Comparison of ENCODE assay signal across 15 cellular contexts in the genomic region with DNA sequence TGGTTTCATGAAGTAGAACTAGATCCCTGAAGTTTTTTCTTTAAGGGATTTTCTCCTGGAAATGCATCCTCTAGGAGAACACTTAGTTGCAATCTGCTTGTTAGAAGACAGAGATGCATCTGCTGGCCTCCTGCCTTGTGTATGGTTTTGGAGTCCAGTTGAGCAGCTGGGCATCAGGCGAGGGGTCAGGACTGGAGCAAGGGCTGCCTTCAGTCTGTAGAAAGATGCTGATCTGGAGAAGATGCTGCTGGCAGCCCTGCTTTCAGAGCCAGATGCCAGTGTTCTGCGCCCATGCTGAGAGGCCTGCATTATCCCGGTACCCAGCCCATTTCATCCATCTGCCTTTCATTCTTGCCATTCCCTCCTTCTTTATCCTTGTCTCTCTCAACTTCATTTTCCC.
DNase-seq lines count a peak whose midpoint lies in the region; ATAC-seq and TF ChIP-seq lines count a peak whose summit lies in the region.
"Had no signal": no experiment of that assay in that cellular context is flagged by ENCODE, and none has a peak within 500 bp of the region (broad histone marks: within the 10 kb centered on the region; RNA-seq: fewer than 3 reads in every experiment).

No MANE protein-coding gene starts in this region.

- TF ChIP-seq CTCF in GM23338 (conservative IDR thresholded peaks at IDR 0.05; ENCODE audit: low read depth in 2 of 2) (no peak), fibroblast of the aortic adventitia (IDR thresholded peaks at IDR 0.05; ENCODE audit: insufficient read depth, low read length) (no peak), suprapubic skin (IDR thresholded peaks at IDR 0.05) (no peak)

- no peaks in the 10 kb centered on the region for H4K20me1 ChIP-seq in GM23338 (replicated peaks; ENCODE audit: insufficient read depth)

- no peaks in the 10 kb centered on the region for H3K9me3 ChIP-seq in SJSA1 (replicated peaks)
- no peaks in the 10 kb centered on the region for H3K9me3 ChIP-seq in suprapubic skin
- H3K9me3 ChIP-seq: testis had no signal

- no peak overlapping the region for H2AFZ ChIP-seq in GM23338
- H2AFZ ChIP-seq: parathyroid adenoma had no signal

- no peaks in the 10 kb centered on the region for H3K36me3 ChIP-seq in GM23338 (ENCODE audit: insufficient read depth)
- H3K36me3 ChIP-seq in SJSA1, result no peaks in the 10 kb centered on the region
- H3K36me3 ChIP-seq in suprapubic skin, result no peaks in the 10 kb centered on the region

- H3F3A ChIP-seq in GM23338 (replicated peaks; ENCODE audit: low read depth), result no peaks in the 10 kb centered on the region

- H3K4me1 Mint-ChIP-seq in GM23338, result peaks cover 47% of the 10 kb centered on the region

- H3K27ac ChIP-seq in GM23338 (ENCODE audit: low read depth) (peak overlapping the region; percentile 81; the same call in 1 of the 2 replicates), SJSA1 (peak overlapping the region; percentile 100), suprapubic skin (peak overlapping the region; percentile 87)
- H3K27ac ChIP-seq: C4-2B, parathyroid adenoma, testis had no signal

- peaks cover 3% of the 10 kb centered on the region for H3K27me3 Mint-ChIP-seq in GM23338 (ENCODE audit: insufficient read depth, low read depth, poor library complexity)
- H3K27me3 Mint-ChIP-seq: central memory CD8-positive, alpha-beta T cell; effector memory CD8-positive, alpha-beta T cell had no signal

- no peak overlapping the region for H3K4me2 ChIP-seq in GM23338

- DNase-seq in GM23338 (ENCODE audit: low spot score) (no peak), SJSA1 (ENCODE audit: low read depth in 1 of 2, low spot score in 2 of 2) (no peak), fibroblast of the aortic adventitia (ENCODE audit: low read depth) (peak; percentile 32), suprapubic skin (ENCODE audit: low spot score in 2 of 2) (no peak), SHP77 treated with DMSO at 0.1 percent for 48 hours (lab: John Stamatoyannopoulos, UW) (no peak), sciatic nerve (ENCODE audit: low spot score) (no peak)
- DNase-seq: effector memory CD8-positive, alpha-beta T cell; NCI-H1694; NK-92 treated with Interleukin-12 subunit alpha and Interleukin-12 subunit beta, amount 100 ng/mL, for 24 hours; testis had no signal

- H3K79me2 ChIP-seq in GM23338 (replicated peaks; ENCODE audit: insufficient read depth), result peaks cover 9% of the 10 kb centered on the region; the same call in 1 of the 2 replicates
- H3K79me2 ChIP-seq: parathyroid adenoma had no signal

- intact Hi-C loops in sciatic nerve (cut with DNase I), result no loop called here

- H3K27me3 ChIP-seq in GM23338 (ENCODE audit: insufficient read depth), result no peaks in the 10 kb centered on the region
- no peaks in the 10 kb centered on the region for H3K27me3 ChIP-seq in SJSA1 (replicated peaks)
- no peaks in the 10 kb centered on the region for H3K27me3 ChIP-seq in suprapubic skin
- H3K27me3 ChIP-seq: testis had no signal

- H3K4me1 ChIP-seq in GM23338 (ENCODE audit: insufficient read depth) (peaks cover 36% of the 10 kb centered on the region), SJSA1 (replicated peaks) (peaks cover 44% of the 10 kb centered on the region), suprapubic skin (peaks cover 27% of the 10 kb centered on the region)
- H3K4me1 ChIP-seq: parathyroid adenoma, testis had no signal

- no peak overlapping the region for H3K4me3 Mint-ChIP-seq in GM23338
- H3K4me3 Mint-ChIP-seq: central memory CD8-positive, alpha-beta T cell; effector memory CD8-positive, alpha-beta T cell; T-helper 2 cell treated with Interferon-gamma antibody and Interleukin-4, amounts not matched to agents 5 μg/mL and 100 μg/mL, for 36 hours had no signal

- WGBS in suprapubic skin, result 65% methylated on average over 3 of the region's 3 CpGs

- no peak overlapping the region for H3K4me3 ChIP-seq in GM23338
- no peak overlapping the region for H3K4me3 ChIP-seq in SJSA1
- no peak overlapping the region for H3K4me3 ChIP-seq in fibroblast of the aortic adventitia (ENCODE audit: low read depth, low read length)
- H3K4me3 ChIP-seq in suprapubic skin, result no peak overlapping the region
- H3K4me3 ChIP-seq: testis had no signal

- ATAC-seq in GM23338 (no peak), GM18520 (IDR thresholded peaks at IDR 0.05; ENCODE audit: unreplicated experiment) (no peak), sciatic nerve (no peak)
- ATAC-seq: effector memory CD8-positive, alpha-beta T cell had no signal

- no peaks in the 10 kb centered on the region for H3K9me2 ChIP-seq in GM23338 (ENCODE audit: insufficient read depth)

- no peak overlapping the region for H3K27ac Mint-ChIP-seq in GM23338
- H3K27ac Mint-ChIP-seq: effector memory CD8-positive, alpha-beta T cell; T-helper 2 cell treated with Interferon-gamma antibody and Interleukin-4, amounts not matched to agents 5 μg/mL and 100 μg/mL, for 36 hours had no signal

- TF ChIP-seq POLR2A in suprapubic skin (IDR thresholded peaks at IDR 0.05), result no peak

- TF ChIP-seq EP300 in suprapubic skin (IDR thresholded peaks at IDR 0.05), result no peak

- no peaks in the 10 kb centered on the region; the same call in 2 of the 3 replicates for H3K36me3 Mint-ChIP-seq in GM23338 (ENCODE audit: low read depth)

- H3K9me3 Mint-ChIP-seq in GM23338, result peaks cover 4% of the 10 kb centered on the region; the same call in 1 of the 3 replicates
- H3K9me3 Mint-ChIP-seq: central memory CD8-positive, alpha-beta T cell; effector memory CD8-positive, alpha-beta T cell; T-helper 2 cell treated with Interferon-gamma antibody and Interleukin-4, amounts not matched to agents 5 μg/mL and 100 μg/mL, for 36 hours had no signal

TF ChIP-seq in GM23338, 12 proteins besides CTCF, POLR2A, EP300 and RAD21 (continues in another document):
- no peak for TF ChIP-seq ZNF331 (CRISPR knock-in tag; IDR thresholded peaks at IDR 0.05; ENCODE audit: low read depth)
- TF ChIP-seq JUNB (IDR thresholded peaks at IDR 0.05; ENCODE audit: unreplicated experiment), result no peak
- TF ChIP-seq, protein P1, sequence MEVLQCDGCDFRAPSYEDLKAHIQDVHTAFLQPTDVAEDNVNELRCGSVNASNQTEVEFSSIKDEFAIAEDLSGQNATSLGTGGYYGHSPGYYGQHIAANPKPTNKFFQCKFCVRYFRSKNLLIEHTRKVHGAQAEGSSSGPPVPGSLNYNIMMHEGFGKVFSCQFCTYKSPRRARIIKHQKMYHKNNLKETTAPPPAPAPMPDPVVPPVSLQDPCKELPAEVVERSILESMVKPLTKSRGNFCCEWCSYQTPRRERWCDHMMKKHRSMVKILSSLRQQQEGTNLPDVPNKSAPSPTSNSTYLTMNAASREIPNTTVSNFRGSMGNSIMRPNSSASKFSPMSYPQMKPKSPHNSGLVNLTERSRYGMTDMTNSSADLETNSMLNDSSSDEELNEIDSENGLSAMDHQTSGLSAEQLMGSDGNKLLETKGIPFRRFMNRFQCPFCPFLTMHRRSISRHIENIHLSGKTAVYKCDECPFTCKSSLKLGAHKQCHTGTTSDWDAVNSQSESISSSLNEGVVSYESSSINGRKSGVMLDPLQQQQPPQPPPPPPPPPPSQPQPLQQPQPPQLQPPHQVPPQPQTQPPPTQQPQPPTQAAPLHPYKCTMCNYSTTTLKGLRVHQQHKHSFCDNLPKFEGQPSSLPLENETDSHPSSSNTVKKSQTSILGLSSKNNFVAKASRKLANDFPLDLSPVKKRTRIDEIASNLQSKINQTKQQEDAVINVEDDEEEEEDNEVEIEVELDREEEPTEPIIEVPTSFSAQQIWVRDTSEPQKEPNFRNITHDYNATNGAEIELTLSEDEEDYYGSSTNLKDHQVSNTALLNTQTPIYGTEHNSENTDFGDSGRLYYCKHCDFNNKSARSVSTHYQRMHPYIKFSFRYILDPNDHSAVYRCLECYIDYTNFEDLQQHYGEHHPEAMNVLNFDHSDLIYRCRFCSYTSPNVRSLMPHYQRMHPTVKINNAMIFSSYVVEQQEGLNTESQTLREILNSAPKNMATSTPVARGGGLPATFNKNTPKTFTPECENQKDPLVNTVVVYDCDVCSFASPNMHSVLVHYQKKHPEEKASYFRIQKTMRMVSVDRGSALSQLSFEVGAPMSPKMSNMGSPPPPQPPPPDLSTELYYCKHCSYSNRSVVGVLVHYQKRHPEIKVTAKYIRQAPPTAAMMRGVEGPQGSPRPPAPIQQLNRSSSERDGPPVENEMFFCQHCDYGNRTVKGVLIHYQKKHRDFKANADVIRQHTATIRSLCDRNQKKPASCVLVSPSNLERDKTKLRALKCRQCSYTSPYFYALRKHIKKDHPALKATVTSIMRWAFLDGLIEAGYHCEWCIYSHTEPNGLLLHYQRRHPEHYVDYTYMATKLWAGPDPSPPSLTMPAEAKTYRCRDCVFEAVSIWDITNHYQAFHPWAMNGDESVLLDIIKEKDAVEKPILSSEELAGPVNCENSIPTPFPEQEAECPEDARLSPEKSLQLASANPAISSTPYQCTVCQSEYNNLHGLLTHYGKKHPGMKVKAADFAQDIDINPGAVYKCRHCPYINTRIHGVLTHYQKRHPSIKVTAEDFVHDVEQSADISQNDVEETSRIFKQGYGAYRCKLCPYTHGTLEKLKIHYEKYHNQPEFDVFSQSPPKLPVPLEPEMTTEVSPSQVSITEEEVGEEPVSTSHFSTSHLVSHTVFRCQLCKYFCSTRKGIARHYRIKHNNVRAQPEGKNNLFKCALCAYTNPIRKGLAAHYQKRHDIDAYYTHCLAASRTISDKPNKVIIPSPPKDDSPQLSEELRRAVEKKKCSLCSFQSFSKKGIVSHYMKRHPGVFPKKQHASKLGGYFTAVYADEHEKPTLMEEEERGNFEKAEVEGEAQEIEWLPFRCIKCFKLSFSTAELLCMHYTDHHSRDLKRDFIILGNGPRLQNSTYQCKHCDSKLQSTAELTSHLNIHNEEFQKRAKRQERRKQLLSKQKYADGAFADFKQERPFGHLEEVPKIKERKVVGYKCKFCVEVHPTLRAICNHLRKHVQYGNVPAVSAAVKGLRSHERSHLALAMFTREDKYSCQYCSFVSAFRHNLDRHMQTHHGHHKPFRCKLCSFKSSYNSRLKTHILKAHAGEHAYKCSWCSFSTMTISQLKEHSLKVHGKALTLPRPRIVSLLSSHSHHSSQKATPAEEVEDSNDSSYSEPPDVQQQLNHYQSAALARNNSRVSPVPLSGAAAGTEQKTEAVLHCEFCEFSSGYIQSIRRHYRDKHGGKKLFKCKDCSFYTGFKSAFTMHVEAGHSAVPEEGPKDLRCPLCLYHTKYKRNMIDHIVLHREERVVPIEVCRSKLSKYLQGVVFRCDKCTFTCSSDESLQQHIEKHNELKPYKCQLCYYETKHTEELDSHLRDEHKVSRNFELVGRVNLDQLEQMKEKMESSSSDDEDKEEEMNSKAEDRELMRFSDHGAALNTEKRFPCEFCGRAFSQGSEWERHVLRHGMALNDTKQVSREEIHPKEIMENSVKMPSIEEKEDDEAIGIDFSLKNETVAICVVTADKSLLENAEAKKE (CRISPR knock-in tag; IDR thresholded peaks at IDR 0.05), result no peak
- no peak for TF ChIP-seq NANOG (IDR thresholded peaks at IDR 0.05; ENCODE audit: borderline replicate concordance)
